Comparison of ENCODE assay signal across 9 cellular contexts in genomic region chr1:9289724-9290493, GRCh38. TPM values are rescaled to one million over a fixed set of nuclear protein-coding genes. Genes with fewer than 3 reads are reported as not detected.
DNase-seq lines count a peak whose midpoint lies in the region; ATAC-seq and TF ChIP-seq lines count a peak whose summit lies in the region.
"Had no signal": no experiment of that assay in that cellular context is flagged by ENCODE, and none has a peak within 500 bp of the region (broad histone marks: within the 10 kb centered on the region; RNA-seq: fewer than 3 reads in every experiment).

No MANE protein-coding gene starts in this region.

- peaks cover 8% of the 10 kb centered on the region for H3K4me1 ChIP-seq in right cardiac atrium (ENCODE audit: control insufficient read depth, insufficient read depth, low read length)
- H3K4me1 ChIP-seq in suprapubic skin: peaks cover 36% of the 10 kb centered on the region

- no peaks in the 10 kb centered on the region for H3K9me3 ChIP-seq in right cardiac atrium (ENCODE audit: control insufficient read depth, low read length)
- no peaks in the 10 kb centered on the region for H3K9me3 ChIP-seq in suprapubic skin

- no peak for TF ChIP-seq POLR2A in suprapubic skin (IDR thresholded peaks at IDR 0.05)

- H3K4me3 ChIP-seq in right cardiac atrium (ENCODE audit: low read length): no peak overlapping the region
- H3K4me3 ChIP-seq in suprapubic skin: no peak overlapping the region
- H3K4me3 ChIP-seq: neural progenitor cell had no signal

- H3K27ac Mint-ChIP-seq in activated T-helper 17 cell treated with anti-CD3 and anti-CD28 coated beads, Interleukin-2, amount 50 U/mL, for 72 hours: no peak overlapping the region
- H3K27ac Mint-ChIP-seq: neural progenitor cell had no signal

- H3K27me3 ChIP-seq in right cardiac atrium (ENCODE audit: control insufficient read depth, insufficient read depth) (no peaks in the 10 kb centered on the region), suprapubic skin (no peaks in the 10 kb centered on the region)

- H3K36me3 Mint-ChIP-seq in activated T-helper 17 cell treated with anti-CD3 and anti-CD28 coated beads, Interleukin-2, amount 50 U/mL, for 72 hours (ENCODE audit: low read depth): no peaks in the 10 kb centered on the region

- no peak for TF ChIP-seq EP300 in suprapubic skin (IDR thresholded peaks at IDR 0.05)

- H3K27ac ChIP-seq in right cardiac atrium (ENCODE audit: low read length) (peak overlapping the region; percentile 46), suprapubic skin (peak overlapping the region; percentile 77)
- H3K27ac ChIP-seq: neural progenitor cell had no signal

- H3K27me3 Mint-ChIP-seq in activated T-helper 17 cell treated with anti-CD3 and anti-CD28 coated beads, Interleukin-2, amount 50 U/mL, for 72 hours: no peaks in the 10 kb centered on the region

- DNase-seq in NCI-H82 (lab: John Stamatoyannopoulos, UW) (peak; percentile 24), NCI-H82 treated with DMSO at 0.1 percent for 48 hours (lab: John Stamatoyannopoulos, UW; ENCODE audit: unreplicated experiment) (no peak), right cardiac atrium (peak; percentile 82 to 85 (median 83)), suprapubic skin (ENCODE audit: low spot score in 2 of 2) (peak in 1 of 2 donors; percentile 91), DMS114 treated with DMSO at 0.1 percent for 48 hours (lab: John Stamatoyannopoulos, UW; ENCODE audit: unreplicated experiment) (no peak)
- no peak for DNase-seq in stimulated activated naive CD8-positive, alpha-beta T cell treated with anti-CD3 and anti-CD28 coated beads, Interleukin-15, Interleukin-2, amounts not matched to agents 100 U/mL and 50 U/mL, for 24 hours

- intact Hi-C loops in right cardiac atrium (cut with DNase I): loop anchor here (2.0 to 10.0 kb wide), 7 partner anchors 95 to 202 kb away; no protein-coding TSS in a partner anchor

- TF ChIP-seq CTCF in suprapubic skin (IDR thresholded peaks at IDR 0.05): no peak

- peaks cover 5% of the 10 kb centered on the region for H3K9me3 Mint-ChIP-seq in activated T-helper 17 cell treated with anti-CD3 and anti-CD28 coated beads, Interleukin-2, amount 50 U/mL, for 72 hours

- peak; percentile 2 for ATAC-seq in activated T-helper 17 cell treated with anti-CD3 and anti-CD28 coated beads, Interleukin-2, amount 50 U/mL, for 72 hours (replicated peaks)
- ATAC-seq in right cardiac atrium: peak; percentile 76 to 78
- ATAC-seq in stimulated activated naive CD8-positive, alpha-beta T cell treated with anti-CD3 and anti-CD28 coated beads, Interleukin-15, Interleukin-2, amounts not matched to agents 100 U/mL and 50 U/mL, for 24 hours: no peak
- no peak for ATAC-seq in HG02885 (IDR thresholded peaks at IDR 0.05; ENCODE audit: poor library complexity, unreplicated experiment)

- no peaks in the 10 kb centered on the region for H3K36me3 ChIP-seq in suprapubic skin
- H3K36me3 ChIP-seq: neural progenitor cell had no signal

- peaks cover 6% of the 10 kb centered on the region for H3K4me1 Mint-ChIP-seq in activated T-helper 17 cell treated with anti-CD3 and anti-CD28 coated beads, Interleukin-2, amount 50 U/mL, for 72 hours

- H3K4me3 Mint-ChIP-seq in activated T-helper 17 cell treated with anti-CD3 and anti-CD28 coated beads, Interleukin-2, amount 50 U/mL, for 72 hours: no peak overlapping the region
- H3K4me3 Mint-ChIP-seq: neural progenitor cell had no signal

- WGBS in right cardiac atrium: 15% methylated on average over 5 of the region's 5 CpGs
- 32% methylated on average over 5 of the region's 5 CpGs for WGBS in suprapubic skin

RNA-seq across cellular contexts. Expression of gene SPSB1, which starts 2.8 kb away (rescaled TPM):
- 10 to 100 TPM in 1 of 2 donors, 1 to 10 TPM in 1; 8.1 to 14.4 TPM for total RNA-seq in activated T-helper 17 cell treated with anti-CD3 and anti-CD28 coated beads, Interleukin-2, amount 50 U/mL, for 72 hours
- total RNA-seq in right cardiac atrium (10 to 100 TPM; 15.5 to 24.0 (median 18.0) TPM), suprapubic skin (10 to 100 TPM; 28.3 to 49.2 (median 42.1) TPM)
- polyA plus RNA-seq in right cardiac atrium: 16.5 TPM

RNA-seq across cellular contexts. Expression of gene H6PD, which starts 55.3 kb away (rescaled TPM):
- total RNA-seq in activated T-helper 17 cell treated with anti-CD3 and anti-CD28 coated beads, Interleukin-2, amount 50 U/mL, for 72 hours: 10 to 100 TPM in 1 of 2 donors, 1 to 10 TPM in 1; 9.3 to 12.8 TPM
- total RNA-seq in right cardiac atrium: 10 to 100 TPM; 29.8 to 39.8 (median 34.9) TPM
- polyA plus RNA-seq in right cardiac atrium: 27.0 TPM
- total RNA-seq in suprapubic skin: 100 to 1,000 TPM in 2 of 4 donors, 10 to 100 TPM in 2; 83.6 to 130 (median 106) TPM

Comparison
In these comparisons a context has a peak if more than half of its experiments do, and no peak if none do; other contexts are left out.
1. DNase-seq: peak in NCI-H82 (single experiment) and right cardiac atrium (3 of 3); none in NCI-H82 treated with DMSO at 0.1 percent for 48 hours (single experiment), stimulated activated naive CD8-positive, alpha-beta T cell treated with anti-CD3 and anti-CD28 coated beads, Interleukin-15, Interleukin-2, amounts not matched to agents 100 U/mL and 50 U/mL, for 24 hours (single experiment) and DMS114 treated with DMSO at 0.1 percent for 48 hours (single experiment).
2. ATAC-seq: peak in activated T-helper 17 cell treated with anti-CD3 and anti-CD28 coated beads, Interleukin-2, amount 50 U/mL, for 72 hours (single experiment) and right cardiac atrium (2 of 2); none in stimulated activated naive CD8-positive, alpha-beta T cell treated with anti-CD3 and anti-CD28 coated beads, Interleukin-15, Interleukin-2, amounts not matched to agents 100 U/mL and 50 U/mL, for 24 hours (single experiment) and HG02885 (single experiment).